ENCODE assay signal across 20 cellular contexts in genomic region chr7:59079-59825, GRCh38.
"Had no signal": no experiment of that assay in that cellular context is flagged by ENCODE, and none has a peak within 500 bp of the region (broad histone marks: within the 10 kb centered on the region; RNA-seq: fewer than 3 reads in every experiment).

No MANE protein-coding gene starts in this region.

- H3K9me3 ChIP-seq: prostate gland, testis, uterus had no signal

- ATAC-seq: activated CD4-positive, CD25-positive, alpha-beta regulatory T cell treated with anti-CD3 and anti-CD28 coated beads, Interleukin-2, amount 50 U/mL, for 24 hours; naive thymus-derived CD4-positive, alpha-beta T cell; stimulated activated naive CD8-positive, alpha-beta T cell treated with anti-CD3 and anti-CD28 coated beads, Interleukin-15, amount 100 ng/mL, for 72 hours had no signal

- FAIRE-seq: endothelial cell of umbilical vein, frontal cortex had no signal

- H3K27me3 Mint-ChIP-seq: activated naive CD4-positive, alpha-beta T cell treated with anti-CD3 and anti-CD28 coated beads, Interleukin-2, amount 50 U/mL, for 24 hours; naive thymus-derived CD4-positive, alpha-beta T cell; stimulated activated naive CD8-positive, alpha-beta T cell treated with anti-CD3 and anti-CD28 coated beads, Interleukin-15, amount 100 ng/mL, for 72 hours had no signal

- H3K4me1 ChIP-seq: prostate gland, uterus had no signal

- H3K27ac ChIP-seq: brain microvascular endothelial cell, dorsolateral prefrontal cortex, prostate gland, testis, uterus had no signal

- H3K4me3 ChIP-seq: dorsolateral prefrontal cortex, lung, prostate gland, testis, uterus had no signal

- DNase-seq: activated CD4-positive, alpha-beta T cell treated with anti-CD3 and anti-CD28 coated beads, Interleukin-2, amount 50 U/mL, for 4 hours; activated effector memory CD4-positive, alpha-beta T cell treated with Interleukin-2 at 50 U/mL for 16 hours; activated T-cell treated with anti-CD3 and anti-CD28 coated beads, Interleukin-2, amount 50 U/mL, for 1 hour; brain microvascular endothelial cell; kidney glomerular epithelial cell; naive thymus-derived CD4-positive, alpha-beta T cell; nucleus accumbens; stimulated activated CD4-positive, alpha-beta T cell treated with anti-CD3 and anti-CD28 coated beads, Interleukin-2, amount 100 ng/mL, for 48 hours; SW 1271; testis; uterus had no signal

- H3K27me3 ChIP-seq: brain microvascular endothelial cell, dorsolateral prefrontal cortex, testis, uterus had no signal

- H3K4me1 Mint-ChIP-seq: activated naive CD4-positive, alpha-beta T cell treated with anti-CD3 and anti-CD28 coated beads, Interleukin-2, amount 50 U/mL, for 24 hours; naive thymus-derived CD4-positive, alpha-beta T cell; stimulated activated naive CD8-positive, alpha-beta T cell treated with anti-CD3 and anti-CD28 coated beads, Interleukin-15, amount 100 ng/mL, for 72 hours had no signal

- H3K27ac Mint-ChIP-seq: activated naive CD4-positive, alpha-beta T cell treated with anti-CD3 and anti-CD28 coated beads, Interleukin-2, amount 50 U/mL, for 24 hours; naive thymus-derived CD4-positive, alpha-beta T cell; T-helper 2 cell treated with Interferon-gamma antibody and Interleukin-4, amounts not matched to agents 5 μg/mL and 100 μg/mL, for 36 hours had no signal

- H3K4me3 Mint-ChIP-seq: activated naive CD4-positive, alpha-beta T cell treated with anti-CD3 and anti-CD28 coated beads, Interleukin-2, amount 50 U/mL, for 24 hours; naive thymus-derived CD4-positive, alpha-beta T cell; stimulated activated naive CD8-positive, alpha-beta T cell treated with anti-CD3 and anti-CD28 coated beads, Interleukin-15, amount 100 ng/mL, for 72 hours; T-helper 2 cell treated with Interferon-gamma antibody and Interleukin-4, amounts not matched to agents 5 μg/mL and 100 μg/mL, for 36 hours had no signal

- H3K36me3 Mint-ChIP-seq: activated naive CD4-positive, alpha-beta T cell treated with anti-CD3 and anti-CD28 coated beads, Interleukin-2, amount 50 U/mL, for 24 hours; naive thymus-derived CD4-positive, alpha-beta T cell had no signal

- H3K9me3 Mint-ChIP-seq: activated naive CD4-positive, alpha-beta T cell treated with anti-CD3 and anti-CD28 coated beads, Interleukin-2, amount 50 U/mL, for 24 hours; naive thymus-derived CD4-positive, alpha-beta T cell; stimulated activated naive CD8-positive, alpha-beta T cell treated with anti-CD3 and anti-CD28 coated beads, Interleukin-15, amount 100 ng/mL, for 72 hours; T-helper 2 cell treated with Interferon-gamma antibody and Interleukin-4, amounts not matched to agents 5 μg/mL and 100 μg/mL, for 36 hours had no signal

- H3K36me3 ChIP-seq: brain microvascular endothelial cell, prostate gland, uterus had no signal
